In genomic region chr12:9448648-9449047, GRCh38 we compare ENCODE assay signal across 8 cellular contexts.
DNase-seq lines count a peak whose midpoint lies in the region; ATAC-seq, FAIRE-seq and TF ChIP-seq lines count a peak whose summit lies in the region.
"Not testable (repeated sequence)": the region's sequence is repeated elsewhere in the genome, so short reads cannot be mapped to it uniquely, and the experiment has no call there.

No MANE protein-coding gene starts in this region.

- not testable (repeated sequence) for TF ChIP-seq RAD21 in A549 (conservative IDR thresholded peaks at IDR 0.05 in 1 of 2, IDR thresholded peaks at IDR 0.05 in 1 of 2); K562 (CRISPR knock-in tag; conservative IDR thresholded peaks at IDR 0.05 in 1 of 2, IDR thresholded peaks at IDR 0.05 in 1 of 2)

- BruUV-seq in K562 (replicated peaks; lab: Mats Ljungman, UMichigan) = TSS peak; percentile 83

- H3K79me2 ChIP-seq in K562 (ENCODE audit: control insufficient read depth, insufficient read depth, low read length) = peaks cover 14% of the 10 kb centered on the region

- TF ChIP-seq EP300 in A549 (IDR thresholded peaks at IDR 0.05); K562 (IDR thresholded peaks at IDR 0.05; ENCODE audit: low read length): not testable (repeated sequence)

- H3K36me3 ChIP-seq in GM06990 (ENCODE audit: control insufficient read depth, insufficient read depth, low read length); K562 (ENCODE audit: control insufficient read depth, insufficient read depth, low read length); lower lobe of right lung: not testable (repeated sequence)

- POLR2A ChIA-PET in A549 (lab: Yijun Ruan, JAX) = not testable (repeated sequence)
- POLR2A ChIA-PET in K562 (lab: Yijun Ruan, JAX) = interaction anchor here (1.1 kb wide), 1 partner anchor 258 kb away, joined by 3 read pairs; no protein-coding TSS in a partner anchor

- not testable (repeated sequence) for H4K20me1 ChIP-seq in K562 (replicated peaks; ENCODE audit: control insufficient read depth, insufficient read depth, low read length)

- CTCF ChIA-PET in A549 (lab: Yijun Ruan, JAX); K562 (lab: Yijun Ruan, JAX; ENCODE audit: low intra/inter-chr PET ratio): not testable (repeated sequence)

- not testable (repeated sequence) for H3K27me3 ChIP-seq in GM06990 (replicated peaks; ENCODE audit: control insufficient read depth, insufficient read depth, low read length); K562 (ENCODE audit: control insufficient read depth in 2 of 2, insufficient read depth in 2 of 2, low read length in 2 of 2); lower lobe of right lung (ENCODE audit: low read depth)

- H3K4me1 ChIP-seq in A549; K562 (replicated peaks in 1 of 2; ENCODE audit: control insufficient read depth in 2 of 2, insufficient read depth in 2 of 2, low read length in 2 of 2); lower lobe of right lung: not testable (repeated sequence)

- ATAC-seq in A549 (peak; percentile 41 to 49), K562 (peak; percentile 6), lower lobe of right lung (peak; percentile 50 to 53)
- ATAC-seq in T-helper 17 cell = not testable (repeated sequence)

- in situ Hi-C loops in K562 (cut with MboI) = not testable (repeated sequence)

- peak overlapping the region; percentile 97 for H3K27ac Mint-ChIP-seq in T-helper 17 cell

- H3K9me1 ChIP-seq in K562 (ENCODE audit: control insufficient read depth, insufficient read depth, low read length) = not testable (repeated sequence)

- H3K4me1 Mint-ChIP-seq in T-helper 17 cell = peaks cover 11% of the 10 kb centered on the region

- not testable (repeated sequence) for TF ChIP-seq CTCF in A549 (IDR thresholded peaks at IDR 0.05); GM06990 (IDR thresholded peaks at IDR 0.05; ENCODE audit: insufficient read depth, low read length, poor library complexity, severe bottlenecking); K562 (IDR thresholded peaks at IDR 0.05 in 2 of 3, conservative IDR thresholded peaks at IDR 0.05 in 1 of 3; ENCODE audit: insufficient read depth in 2 of 3, low read depth in 1 of 3, low read length in 3 of 3); fibroblast of the aortic adventitia (IDR thresholded peaks at IDR 0.05; ENCODE audit: insufficient read depth, low read length); lower lobe of right lung (IDR thresholded peaks at IDR 0.05)

- H3K4me3 Mint-ChIP-seq in T-helper 17 cell = peak overlapping the region; percentile 99

- peak overlapping the region; percentile 85 for H2AFZ ChIP-seq in K562 (ENCODE audit: low read depth, low read length)

- DNase-seq in A549 (ENCODE audit: low read depth in 1 of 2, low spot score in 1 of 2) = peak in 1 of 2 experiments; percentile 10
- DNase-seq in GM06990 (ENCODE audit: extremely low read depth, insufficient read length); T-helper 17 cell; fibroblast of the aortic adventitia (ENCODE audit: low read depth); lower lobe of right lung: not testable (repeated sequence)
- peak; percentile 43 for DNase-seq in NCI-H1105 treated with DMSO at 0.1 percent for 48 hours (lab: John Stamatoyannopoulos, UW)
- DNase-seq in K562 (ENCODE audit: extremely low read depth in 1 of 4, low spot score in 3 of 4) = peak in 1 of 4 experiments; percentile 14
- DNase-seq in retina = peak; percentile 30

- intact Hi-C loops in K562 (cut with micrococcal nuclease); lower lobe of right lung (cut with DNase I): not testable (repeated sequence)

- H3K9ac ChIP-seq in K562 (ENCODE audit: insufficient read depth in 1 of 2, low read depth in 2 of 2, low read length in 2 of 2) = peak overlapping the region; percentile 54 to 85

- H3K27ac ChIP-seq in A549 (peak overlapping the region; percentile 64 to 88), K562 (ENCODE audit: extremely low read depth, low read depth, low read length) (peak overlapping the region; percentile 74; the same call in 2 of the 3 replicates)
- H3K27ac ChIP-seq in lower lobe of right lung = not testable (repeated sequence)

- WGBS in A549 (ENCODE audit: missing lambda C conversion rate) = 56% methylated on average over 6 of the region's 10 CpGs
- WGBS in K562 (ENCODE audit: insufficient coverage, low coverage, missing lambda C conversion rate) = 0% methylated on average over 6 of the region's 10 CpGs

- not testable (repeated sequence) for TF ChIP-seq POLR2A in A549 (IDR thresholded peaks at IDR 0.05; ENCODE audit: low read length); K562 (conservative IDR thresholded peaks at IDR 0.05)

- peak overlapping the region; percentile 48 for H3K4me3 ChIP-seq in A549
- peak overlapping the region; percentile 76 for H3K4me3 ChIP-seq in GM06990 (replicated peaks; ENCODE audit: low read depth, low read length)
- H3K4me3 ChIP-seq in K562 = peak overlapping the region; percentile 53
- H3K4me3 ChIP-seq in fibroblast of the aortic adventitia (ENCODE audit: low read depth, low read length) = peak overlapping the region; percentile 70
- H3K4me3 ChIP-seq in lower lobe of right lung = peak overlapping the region; percentile 72

- not testable (repeated sequence) for H3K36me3 Mint-ChIP-seq in T-helper 17 cell (ENCODE audit: low read depth)

- H3K9me3 ChIP-seq in A549; T-helper 17 cell (ENCODE audit: control insufficient read depth, low read length, poor library complexity, severe bottlenecking); K562 (replicated peaks; ENCODE audit: control insufficient read depth, insufficient read depth, low read depth, low read length); lower lobe of right lung: not testable (repeated sequence)

- H3K4me2 ChIP-seq in A549 = peak overlapping the region; percentile 75
- H3K4me2 ChIP-seq in K562 (ENCODE audit: insufficient read depth, low read length) = peak overlapping the region; percentile 73

- H3K27me3 Mint-ChIP-seq in T-helper 17 cell = not testable (repeated sequence)

- not testable (repeated sequence) for FAIRE-seq in A549 (lab: Jason Lieb, UNC); K562 (lab: Jason Lieb, UNC)
